ENCODE assay signal across 8 cellular contexts in genomic region chr12:4910502-4911315, GRCh38. TPM values are rescaled to one million over a fixed set of nuclear protein-coding genes. Genes with fewer than 3 reads are reported as not detected.
DNase-seq lines count a peak whose midpoint lies in the region; ATAC-seq lines count a peak whose summit lies in the region.

No MANE protein-coding gene starts in this region.

- H3K4me1 Mint-ChIP-seq in activated T-cell treated with anti-CD3 and anti-CD28 coated beads, Interleukin-2, amount 50 U/mL, for 72 hours (ENCODE audit: low read depth) = peaks cover 16% of the 10 kb centered on the region
- H3K4me1 Mint-ChIP-seq in stimulated activated naive CD8-positive, alpha-beta T cell treated with anti-CD3 and anti-CD28 coated beads, Interleukin-15, amount 100 ng/mL, for 72 hours = peaks cover 30% of the 10 kb centered on the region

- ATAC-seq in activated T-cell treated with anti-CD3 and anti-CD28 coated beads, Interleukin-2, amount 50 U/mL, for 72 hours (replicated peaks in 1 of 2) = peak; percentile 58 to 62
- peak; percentile 65 for ATAC-seq in stimulated activated naive CD8-positive, alpha-beta T cell treated with anti-CD3 and anti-CD28 coated beads, Interleukin-15, amount 100 ng/mL, for 72 hours
- ATAC-seq in HG03108 (IDR thresholded peaks at IDR 0.05; ENCODE audit: unreplicated experiment) = no peak

- no peaks in the 10 kb centered on the region for H3K9me3 Mint-ChIP-seq in activated T-cell treated with anti-CD3 and anti-CD28 coated beads, Interleukin-2, amount 50 U/mL, for 72 hours
- H3K9me3 Mint-ChIP-seq in stimulated activated naive CD8-positive, alpha-beta T cell treated with anti-CD3 and anti-CD28 coated beads, Interleukin-15, amount 100 ng/mL, for 72 hours = no peaks in the 10 kb centered on the region

- H3K27ac Mint-ChIP-seq in activated T-cell treated with anti-CD3 and anti-CD28 coated beads, Interleukin-2, amount 50 U/mL, for 72 hours = no peak overlapping the region
- H3K27ac Mint-ChIP-seq in stimulated activated naive CD8-positive, alpha-beta T cell treated with anti-CD3 and anti-CD28 coated beads, Interleukin-15, amount 100 ng/mL, for 72 hours = no peak overlapping the region

- DNase-seq in activated CD4-positive, alpha-beta T cell treated with anti-CD3 and anti-CD28 coated beads for 48 hours = peak; percentile 20
- no peak for DNase-seq in activated CD4-positive, alpha-beta T cell treated with anti-CD3 and anti-CD28 coated beads, Interleukin-2, amount 50 U/mL, for 1 hour
- peak; percentile 21 to 37 for DNase-seq in activated T-cell treated with anti-CD3 and anti-CD28 coated beads, Interleukin-2, amount 50 U/mL, for 72 hours
- DNase-seq in stimulated activated naive CD8-positive, alpha-beta T cell treated with anti-CD3 and anti-CD28 coated beads, Interleukin-15, amount 100 ng/mL, for 72 hours = peak; percentile 21 to 34
- DNase-seq in SKM-1 treated with dmso at 0.1 percent for 144 hours (lab: John Stamatoyannopoulos, UW; ENCODE audit: unreplicated experiment) (no peak), HCEC 1CT (no peak)

- peak overlapping the region; percentile 57 for H3K4me3 ChIP-seq in iPS-18c (ENCODE audit: insufficient read depth, low read depth, low read length)

- H3K4me3 Mint-ChIP-seq in activated T-cell treated with anti-CD3 and anti-CD28 coated beads, Interleukin-2, amount 50 U/mL, for 72 hours = peak overlapping the region; percentile 86 to 92
- H3K4me3 Mint-ChIP-seq in stimulated activated naive CD8-positive, alpha-beta T cell treated with anti-CD3 and anti-CD28 coated beads, Interleukin-15, amount 100 ng/mL, for 72 hours = peak overlapping the region; percentile 84 to 92

- peaks cover 8% of the 10 kb centered on the region for H3K9me3 ChIP-seq in iPS-18c (ENCODE audit: control insufficient read depth, insufficient read depth, low read length)

- peaks cover 36% of the 10 kb centered on the region for H3K27me3 Mint-ChIP-seq in activated T-cell treated with anti-CD3 and anti-CD28 coated beads, Interleukin-2, amount 50 U/mL, for 72 hours (ENCODE audit: low read depth)
- H3K27me3 Mint-ChIP-seq in stimulated activated naive CD8-positive, alpha-beta T cell treated with anti-CD3 and anti-CD28 coated beads, Interleukin-15, amount 100 ng/mL, for 72 hours = peaks cover 18% of the 10 kb centered on the region

- peaks cover 3 to 6% of the 10 kb centered on the region in 2 donors for H3K36me3 Mint-ChIP-seq in activated T-cell treated with anti-CD3 and anti-CD28 coated beads, Interleukin-2, amount 50 U/mL, for 72 hours (ENCODE audit: insufficient read depth in 2 of 2)

RNA-seq across cellular contexts. Expression of gene KCNA1, which starts 1.0 kb away (rescaled TPM):
- total RNA-seq in activated T-cell treated with anti-CD3 and anti-CD28 coated beads, Interleukin-2, amount 50 U/mL, for 72 hours = under 1 TPM; 0.05 to 0.07 TPM

Comparison
In these comparisons a context has a peak if more than half of its experiments do, and no peak if none do; other contexts are left out.
1. DNase-seq: peak in activated CD4-positive, alpha-beta T cell treated with anti-CD3 and anti-CD28 coated beads for 48 hours (single experiment), activated T-cell treated with anti-CD3 and anti-CD28 coated beads, Interleukin-2, amount 50 U/mL, for 72 hours (2 of 2) and stimulated activated naive CD8-positive, alpha-beta T cell treated with anti-CD3 and anti-CD28 coated beads, Interleukin-15, amount 100 ng/mL, for 72 hours (2 of 2); none in activated CD4-positive, alpha-beta T cell treated with anti-CD3 and anti-CD28 coated beads, Interleukin-2, amount 50 U/mL, for 1 hour (single experiment), SKM-1 treated with dmso at 0.1 percent for 144 hours (single experiment) and HCEC 1CT (single experiment).